In genomic region chr12:45990468-45991288, GRCh38 we compare ENCODE assay signal across 8 cellular contexts. TPM values are rescaled to one million over a fixed set of nuclear protein-coding genes. Genes with fewer than 3 reads are reported as not detected.
A peak's percentile ranks its signal among the peaks of the same experiment; 100 is the strongest.
DNase-seq lines count a peak whose midpoint lies in the region; ATAC-seq and TF ChIP-seq lines count a peak whose summit lies in the region.

Gene SCAF11, minus strand, starts transcription at chr12:45990574. Its CDS starts 26,407 bp downstream, at chr12:45964167.

- ATAC-seq in naive B cell (ENCODE audit: low read depth in 2 of 2) = peak; percentile 72 to 74
- peak; percentile 93 for ATAC-seq in stimulated activated memory B cell treated with anti-CD40 and anti-IgM and Interleukin-4, amounts not matched to agents 10 μg/mL and 1 μg/mL and 100 μg/mL, for 72 hours

- peak within 1 kb of the TSS; percentile 98 to 100 (median 100) for H3K27ac Mint-ChIP-seq in naive B cell
- H3K27ac Mint-ChIP-seq in stimulated activated memory B cell treated with anti-CD40 and anti-IgM and Interleukin-4, amounts not matched to agents 10 μg/mL and 1 μg/mL and 100 μg/mL, for 72 hours = peak within 1 kb of the TSS; percentile 84

- H3K4me1 Mint-ChIP-seq in naive B cell = peaks cover 39 to 54% (median 46%) of the 10 kb centered on the region in 3 donors
- H3K4me1 Mint-ChIP-seq in stimulated activated memory B cell treated with anti-CD40 and anti-IgM and Interleukin-4, amounts not matched to agents 10 μg/mL and 1 μg/mL and 100 μg/mL, for 72 hours = peaks cover 37% of the 10 kb centered on the region

- DNase-seq in ELF-1 (ENCODE audit: low read depth, low spot score) (peak; percentile 100), GOT3 (lab: John Stamatoyannopoulos, UW) (peak; percentile 99), RPMI8226 (peak; percentile 100), fibroblast of gingiva (ENCODE audit: low read depth) (peak; percentile 100), naive B cell (peak; percentile 100)
- peak; percentile 100 for DNase-seq in activated T-helper 1 cell treated with anti-CD3 and anti-CD28 coated beads, Interleukin-2, amount 50 U/mL, for 16 hours (ENCODE audit: low read depth in 1 of 2, low spot score in 1 of 2)

- peak; percentile 96 for TF ChIP-seq CTCF in LNCAP (IDR thresholded peaks at IDR 0.05)

- no peaks in the 10 kb centered on the region for H3K27me3 Mint-ChIP-seq in naive B cell
- no peaks in the 10 kb centered on the region for H3K27me3 Mint-ChIP-seq in stimulated activated memory B cell treated with anti-CD40 and anti-IgM and Interleukin-4, amounts not matched to agents 10 μg/mL and 1 μg/mL and 100 μg/mL, for 72 hours

- H3K4me3 Mint-ChIP-seq in naive B cell = peak within 1 kb of the TSS; percentile 91 to 100 (median 98)
- peak within 1 kb of the TSS; percentile 86 for H3K4me3 Mint-ChIP-seq in stimulated activated memory B cell treated with anti-CD40 and anti-IgM and Interleukin-4, amounts not matched to agents 10 μg/mL and 1 μg/mL and 100 μg/mL, for 72 hours

- H3K9me3 Mint-ChIP-seq in naive B cell = peaks cover 0 to 5% (median 0%) of the 10 kb centered on the region in 7 donors
- H3K9me3 Mint-ChIP-seq in stimulated activated memory B cell treated with anti-CD40 and anti-IgM and Interleukin-4, amounts not matched to agents 10 μg/mL and 1 μg/mL and 100 μg/mL, for 72 hours = peaks cover 3% of the 10 kb centered on the region

- peaks cover 9 to 12% of the 10 kb centered on the region in 2 donors for H3K36me3 Mint-ChIP-seq in naive B cell
- H3K36me3 Mint-ChIP-seq in stimulated activated memory B cell treated with anti-CD40 and anti-IgM and Interleukin-4, amounts not matched to agents 10 μg/mL and 1 μg/mL and 100 μg/mL, for 72 hours = peaks cover 13% of the 10 kb centered on the region

RNA-seq across cellular contexts. Expression of gene SCAF11, which starts in this region (rescaled TPM):
- polyA plus RNA-seq in naive B cell (ENCODE audit: low read depth in 6 of 6) = 100 to 1,000 TPM in 5 of 6 donors, 10 to 100 TPM in 1; 68.4 to 152 (median 120) TPM

Comparison
In these comparisons a context has a peak if more than half of its experiments do, and no peak if none do; other contexts are left out.
1. Peak in every context shown above with its lines: DNase-seq and ATAC-seq.